11 cellular contexts compared by ENCODE assay signal in the genomic region with DNA sequence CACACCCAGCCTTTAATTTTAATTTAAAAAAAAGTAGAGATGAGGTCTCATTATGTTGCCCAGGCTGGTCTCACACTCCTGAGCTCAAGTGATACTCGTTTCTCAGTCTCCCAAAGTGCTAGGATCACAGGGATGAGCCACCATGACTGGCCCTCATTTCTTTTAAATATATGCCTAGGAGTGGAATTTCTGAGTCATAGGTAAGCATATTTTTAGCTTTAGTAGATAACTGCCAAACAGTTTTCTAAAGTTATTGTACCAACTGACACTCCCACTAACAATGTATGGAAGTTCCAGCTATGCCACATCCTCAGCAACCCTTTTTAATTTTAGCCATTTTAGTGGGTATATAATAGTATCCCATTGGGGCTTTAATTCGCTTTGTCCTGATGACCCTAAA. TPM values are rescaled to one million over a fixed set of nuclear protein-coding genes. Genes with fewer than 3 reads are reported as not detected.
DNase-seq lines count a peak whose midpoint lies in the region; TF ChIP-seq lines count a peak whose summit lies in the region.
"Had no signal": no experiment of that assay in that cellular context is flagged by ENCODE, and none has a peak within 500 bp of the region (broad histone marks: within the 10 kb centered on the region; RNA-seq: fewer than 3 reads in every experiment).

No MANE protein-coding gene starts in this region.

- H3K36me3 Mint-ChIP-seq in activated T-cell treated with anti-CD3 and anti-CD28 coated beads, Interleukin-2, amount 50 U/mL, for 24 hours (ENCODE audit: low read depth): peaks cover 3% of the 10 kb centered on the region
- H3K36me3 Mint-ChIP-seq in osteocyte (ENCODE audit: unreplicated experiment): no peaks in the 10 kb centered on the region

- H3K27ac ChIP-seq in brain microvascular endothelial cell: peak overlapping the region; percentile 12
- no peak overlapping the region for H3K27ac ChIP-seq in substantia nigra (ENCODE audit: low read depth, low read length, poor library complexity, severe bottlenecking)
- H3K27ac ChIP-seq: Peyer's patch had no signal

- no peak for TF ChIP-seq CTCF in brain microvascular endothelial cell (IDR thresholded peaks at IDR 0.05; ENCODE audit: low read depth, low read length, missing control alignments)
- TF ChIP-seq CTCF in osteocyte (IDR thresholded peaks at IDR 0.05): no peak

- DNase-seq in activated T-cell treated with anti-CD3 and anti-CD28 coated beads, Interleukin-2, amount 50 U/mL, for 24 hours: no peak
- DNase-seq in activated T-cell treated with anti-CD3 and anti-CD28 coated beads, Interleukin-2, amount 50 U/mL, for 1 hour: no peak
- DNase-seq in NCI-H226: peak; percentile 70
- peak; percentile 38 for DNase-seq in brain microvascular endothelial cell
- no peak for DNase-seq in osteocyte (ENCODE audit: extremely low spot score, unreplicated experiment)
- DNase-seq in HK-2 (ENCODE audit: unreplicated experiment): no peak
- no peak for DNase-seq in hypothalamus (lab: John Stamatoyannopoulos, UW)
- no peak for DNase-seq in substantia nigra (lab: John Stamatoyannopoulos, UW)
- DNase-seq: NCI-H2227 treated with DMSO at 0.1 percent for 48 hours, Peyer's patch had no signal

- peak overlapping the region; percentile 87 for H3K27ac Mint-ChIP-seq in activated T-cell treated with anti-CD3 and anti-CD28 coated beads, Interleukin-2, amount 50 U/mL, for 24 hours
- peak overlapping the region; percentile 66 for H3K27ac Mint-ChIP-seq in osteocyte (ENCODE audit: unreplicated experiment)

- peaks cover 4% of the 10 kb centered on the region for H3K9me3 Mint-ChIP-seq in activated T-cell treated with anti-CD3 and anti-CD28 coated beads, Interleukin-2, amount 50 U/mL, for 24 hours
- no peaks in the 10 kb centered on the region for H3K9me3 Mint-ChIP-seq in osteocyte (ENCODE audit: unreplicated experiment)

- no peaks in the 10 kb centered on the region for H3K27me3 Mint-ChIP-seq in activated T-cell treated with anti-CD3 and anti-CD28 coated beads, Interleukin-2, amount 50 U/mL, for 24 hours
- H3K27me3 Mint-ChIP-seq in osteocyte (ENCODE audit: unreplicated experiment): no peaks in the 10 kb centered on the region

- no peak overlapping the region for H3K4me3 ChIP-seq in brain microvascular endothelial cell (ENCODE audit: low read depth, low read length)
- H3K4me3 ChIP-seq: Peyer's patch had no signal

- peaks cover 51% of the 10 kb centered on the region for H3K4me1 Mint-ChIP-seq in activated T-cell treated with anti-CD3 and anti-CD28 coated beads, Interleukin-2, amount 50 U/mL, for 24 hours (ENCODE audit: low read depth)
- H3K4me1 Mint-ChIP-seq in osteocyte (ENCODE audit: unreplicated experiment): peaks cover 47% of the 10 kb centered on the region

- in situ Hi-C loops in brain microvascular endothelial cell (cut with HindIII; ENCODE audit: low pct_ligation_motif_present, low sequenced_read_pairs): no loop called here

- H3K36me3 ChIP-seq in brain microvascular endothelial cell (replicated peaks): no peaks in the 10 kb centered on the region
- H3K36me3 ChIP-seq: Peyer's patch had no signal

- no peak overlapping the region for H3K4me3 Mint-ChIP-seq in activated T-cell treated with anti-CD3 and anti-CD28 coated beads, Interleukin-2, amount 50 U/mL, for 24 hours
- no peak overlapping the region for H3K4me3 Mint-ChIP-seq in osteocyte (ENCODE audit: unreplicated experiment)
- H3K4me3 Mint-ChIP-seq: neural crest cell had no signal

- no peaks in the 10 kb centered on the region for H3K27me3 ChIP-seq in brain microvascular endothelial cell (replicated peaks)
- H3K27me3 ChIP-seq: Peyer's patch had no signal

RNA-seq across cellular contexts. Expression of a gene that starts 13.8 kb away (rescaled TPM):
- total RNA-seq in osteocyte: 17.0 and 20.7 TPM in 2 replicates

Comparison
In these comparisons a context has a peak if more than half of its experiments do, and no peak if none do; other contexts are left out.
1. DNase-seq: peak in NCI-H226 (single experiment) and brain microvascular endothelial cell (single experiment); none in activated T-cell treated with anti-CD3 and anti-CD28 coated beads, Interleukin-2, amount 50 U/mL, for 24 hours (single experiment), activated T-cell treated with anti-CD3 and anti-CD28 coated beads, Interleukin-2, amount 50 U/mL, for 1 hour (single experiment), osteocyte (single experiment), HK-2 (single experiment), hypothalamus (0 of 51) and substantia nigra (0 of 49).